In genomic region chr10:24513155-24513554, GRCh38 we compare ENCODE assay signal across 8 cellular contexts.
A peak's percentile ranks its signal among the peaks of the same experiment; 100 is the strongest.
DNase-seq lines count a peak whose midpoint lies in the region; ATAC-seq, FAIRE-seq and TF ChIP-seq lines count a peak whose summit lies in the region.

No MANE protein-coding gene starts in this region.

- H3K27ac ChIP-seq in C4-2B = no peak overlapping the region
- no peak overlapping the region for H3K27ac ChIP-seq in HEK293 (ENCODE audit: extremely low read depth, low read depth, low read length)
- H3K27ac ChIP-seq in left lung = no peak overlapping the region
- no peak overlapping the region for H3K27ac ChIP-seq in lower lobe of right lung
- H3K27ac ChIP-seq in small intestine (ENCODE audit: low read depth in 1 of 2, low read length in 1 of 2) = no peak overlapping the region

- in situ Hi-C loops in astrocyte of the spinal cord (cut with HindIII; ENCODE audit: low sequenced_read_pairs) = no loop called here

- intact Hi-C loops in left lung (cut with DNase I) = loop anchor here in 1 of 2 donors (10.0 kb wide), 1 partner anchor 518 kb away; no protein-coding TSS in a partner anchor
- intact Hi-C loops in lower lobe of right lung (cut with DNase I) = no loop called here

- 78 to 89% (median 82%) methylated on average over 9 of the region's 9 CpGs for WGBS in small intestine, 3 donors

- POLR2A ChIA-PET in HEK293 (lab: Yijun Ruan, JAX) = no interaction called here

- H3K4me1 ChIP-seq in HEK293 (ENCODE audit: control insufficient read depth, insufficient read depth, low read length) (no peaks in the 10 kb centered on the region), left lung (no peaks in the 10 kb centered on the region), lower lobe of right lung (no peaks in the 10 kb centered on the region), small intestine (ENCODE audit: control insufficient read depth in 2 of 2, insufficient read depth in 1 of 2, low read depth in 1 of 2, low read length in 1 of 2) (no peaks in the 10 kb centered on the region)

- no peak for FAIRE-seq in small intestine (lab: Jason Lieb, UNC)

- no peaks in the 10 kb centered on the region for H3K9me3 ChIP-seq in HEK293 (ENCODE audit: control insufficient read depth, insufficient read depth, low read depth, low read length)
- H3K9me3 ChIP-seq in left lung = no peaks in the 10 kb centered on the region
- H3K9me3 ChIP-seq in lower lobe of right lung = no peaks in the 10 kb centered on the region
- H3K9me3 ChIP-seq in small intestine (ENCODE audit: control insufficient read depth, low read depth) = no peaks in the 10 kb centered on the region

- ATAC-seq in left lung (peak; percentile 26), lower lobe of right lung (no peak)

- CTCF ChIA-PET in HEK293 (lab: Yijun Ruan, JAX) = interaction anchor here (0.6 to 1.3 kb wide), 13 partner anchors 9 to 1240 kb away, joined by 3 to 4 read pairs (median 3); no protein-coding TSS in a partner anchor

- TF ChIP-seq CTCF in C4-2B (conservative IDR thresholded peaks at IDR 0.05) (peak; percentile 58), HEK293 (tag by site-specific recombination; IDR thresholded peaks at IDR 0.05) (no peak), astrocyte of the spinal cord (IDR thresholded peaks at IDR 0.05; ENCODE audit: low read depth, low read length) (peak; percentile 50), left lung (IDR thresholded peaks at IDR 0.05) (no peak), lower lobe of right lung (IDR thresholded peaks at IDR 0.05) (no peak)

- DNase-seq in astrocyte of the spinal cord (ENCODE audit: low read depth, low spot score) (peak; percentile 49), left lung (no peak), activated gamma-delta T cell (lab: John Stamatoyannopoulos, UW) (no peak), NCI-H2107 (lab: John Stamatoyannopoulos, UW) (no peak), lower lobe of right lung (no peak), small intestine (no peak)

- no peaks in the 10 kb centered on the region for H3K27me3 ChIP-seq in left lung
- no peaks in the 10 kb centered on the region for H3K27me3 ChIP-seq in lower lobe of right lung (ENCODE audit: low read depth)
- no peaks in the 10 kb centered on the region for H3K27me3 ChIP-seq in small intestine (ENCODE audit: control insufficient read depth in 2 of 2, insufficient read depth in 2 of 2, low read length in 2 of 2)

- H3K36me3 ChIP-seq in HEK293 (ENCODE audit: control insufficient read depth in 2 of 2, insufficient read depth in 1 of 2, low read length in 2 of 2) (peaks cover 0 to 2% of the 10 kb centered on the region in 2 experiments; a peak in 1 of 3 replicates), left lung (no peaks in the 10 kb centered on the region), lower lobe of right lung (peaks cover 21% of the 10 kb centered on the region), small intestine (ENCODE audit: control insufficient read depth in 2 of 2, insufficient read depth in 2 of 2, low read length in 2 of 2) (peaks cover 0 to 1% of the 10 kb centered on the region in 2 donors)

- H3K4me3 ChIP-seq in HEK293 (ENCODE audit: low read depth, low read length) (no peak overlapping the region), astrocyte of the spinal cord (ENCODE audit: low read depth, low read length) (no peak overlapping the region), left lung (no peak overlapping the region), lower lobe of right lung (no peak overlapping the region), small intestine (ENCODE audit: low read depth in 1 of 2, low read length in 2 of 2) (no peak overlapping the region)

TF ChIP-seq in HEK293, 187 proteins besides CTCF, POLR2A, EP300 and RAD21:
- no peak for TF ChIP-seq ZNF664 (tag by site-specific recombination; IDR thresholded peaks at IDR 0.05)
- peak; percentile 48 for TF ChIP-seq ZNF654 (tag by site-specific recombination; IDR thresholded peaks at IDR 0.05; ENCODE audit: low read depth)
- TF ChIP-seq PATZ1 (tag by site-specific recombination; IDR thresholded peaks at IDR 0.05) = no peak

Comparison
In these comparisons a context has a peak if more than half of its experiments do, and no peak if none do; other contexts are left out.
1. CTCF ChIP-seq: peak in C4-2B (single experiment) and astrocyte of the spinal cord (single experiment); none in HEK293 (single experiment), left lung (0 of 2) and lower lobe of right lung (single experiment).